8 cellular contexts compared by ENCODE assay signal in the genomic region with DNA sequence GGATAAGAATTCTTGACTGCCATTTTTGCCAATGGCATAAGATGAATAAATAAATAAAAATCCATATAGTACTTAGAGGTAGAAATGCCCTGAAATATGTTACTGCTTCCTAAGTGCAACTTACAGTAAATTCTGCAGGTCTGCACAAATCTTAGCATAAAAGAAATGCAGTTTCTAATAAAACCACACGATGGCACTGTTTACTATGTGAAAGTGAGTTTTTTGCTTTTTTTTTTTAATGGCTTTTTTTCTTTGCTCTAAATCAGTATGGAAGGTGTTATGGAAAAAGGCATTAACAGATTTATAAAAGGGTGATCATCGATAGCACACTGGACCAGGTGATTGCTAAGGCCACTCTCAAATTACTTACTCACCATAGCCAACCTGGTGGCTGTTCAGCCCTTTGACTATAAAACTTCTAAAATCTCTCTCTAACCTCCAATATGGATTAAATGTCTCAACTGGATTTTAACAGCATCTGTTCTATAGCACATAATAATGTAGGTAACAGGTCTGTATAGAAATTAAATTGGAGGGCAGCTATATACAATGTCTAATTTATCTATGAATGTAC. TPM values are rescaled to one million over a fixed set of nuclear protein-coding genes. Genes with fewer than 3 reads are reported as not detected.
DNase-seq lines count a peak whose midpoint lies in the region; ATAC-seq, FAIRE-seq and TF ChIP-seq lines count a peak whose summit lies in the region.

No MANE protein-coding gene starts in this region.

- no peaks in the 10 kb centered on the region for H3F3A ChIP-seq in Loucy (ENCODE audit: low read depth)

- H3K9me2 ChIP-seq in Loucy (replicated peaks; ENCODE audit: low read depth, low read length): no peaks in the 10 kb centered on the region

- H4K20me1 ChIP-seq in Loucy (ENCODE audit: insufficient read depth, low read length, poor library complexity, severe bottlenecking): no peaks in the 10 kb centered on the region

- TF ChIP-seq CTCF in Loucy (conservative IDR thresholded peaks at IDR 0.05; ENCODE audit: low read length) (peak; percentile 87), gastroesophageal sphincter (IDR thresholded peaks at IDR 0.05) (peak; percentile 46 to 72 (median 52))

- H3K27me3 ChIP-seq in Loucy (ENCODE audit: insufficient read depth, low read length, poor library complexity, severe bottlenecking): no peaks in the 10 kb centered on the region
- H3K27me3 ChIP-seq in gastroesophageal sphincter: no peaks in the 10 kb centered on the region

- TF ChIP-seq POLR2A in gastroesophageal sphincter (IDR thresholded peaks at IDR 0.05): no peak

- no peak overlapping the region for H3K27ac ChIP-seq in gastroesophageal sphincter

- no peaks in the 10 kb centered on the region for H3K9me3 ChIP-seq in Loucy (ENCODE audit: insufficient read depth, low read depth, low read length)
- H3K9me3 ChIP-seq in gastroesophageal sphincter: no peaks in the 10 kb centered on the region

- H3K9ac ChIP-seq in Loucy (ENCODE audit: low read depth, low read length, poor library complexity, severe bottlenecking): no peak overlapping the region

- ATAC-seq in gastroesophageal sphincter (no peak), GM18858 (IDR thresholded peaks at IDR 0.05; ENCODE audit: unreplicated experiment) (no peak)

- FAIRE-seq in TTC549 (lab: Jason Lieb, UNC): peak; percentile 83

- H3K79me2 ChIP-seq in Loucy (ENCODE audit: insufficient read depth, low read length): no peaks in the 10 kb centered on the region

- no peaks in the 10 kb centered on the region for H3K36me3 ChIP-seq in Loucy (ENCODE audit: insufficient read depth, low read length)
- H3K36me3 ChIP-seq in gastroesophageal sphincter: peaks cover 0 to 56% of the 10 kb centered on the region in 2 donors

- TF ChIP-seq EP300 in gastroesophageal sphincter (IDR thresholded peaks at IDR 0.05): no peak

- H3K4me3 ChIP-seq in Loucy (ENCODE audit: low read length, poor library complexity, severe bottlenecking) (no peak overlapping the region), gastroesophageal sphincter (no peak overlapping the region)

- H3K4me1 ChIP-seq in Loucy (ENCODE audit: insufficient read depth, low read length, poor library complexity, severe bottlenecking): no peaks in the 10 kb centered on the region
- no peaks in the 10 kb centered on the region for H3K4me1 ChIP-seq in gastroesophageal sphincter

- no peak overlapping the region for H2AFZ ChIP-seq in Loucy (ENCODE audit: low read length)

- WGBS in gastroesophageal sphincter (ENCODE audit: low coverage in 1 of 2), 2 donors: 13 to 14% methylated on average over 2 of the region's 2 CpGs

- no peak overlapping the region for H3K4me2 ChIP-seq in Loucy (ENCODE audit: low read depth, low read length, poor library complexity, severe bottlenecking)

- DNase-seq in ELR (ENCODE audit: low read depth) (peak; percentile 65), superior temporal gyrus (ENCODE audit: extremely low spot score) (peak; percentile 79), hepatic stellate cell (ENCODE audit: low spot score) (no peak)
- DNase-seq in activated CD8-positive, alpha-beta memory T cell treated with anti-CD3 and anti-CD28 coated beads, Interleukin-2, amount 50 U/mL, for 48 hours: no peak

RNA-seq across cellular contexts. Expression of a gene that starts 45.8 kb away (rescaled TPM):
- 10 to 100 TPM; 16.7 to 35.9 (median 27.0) TPM for total RNA-seq in gastroesophageal sphincter

Comparison
In these comparisons a context has a peak if more than half of its experiments do, and no peak if none do; other contexts are left out.
1. DNase-seq: peak in ELR (single experiment) and superior temporal gyrus (single experiment); none in activated CD8-positive, alpha-beta memory T cell treated with anti-CD3 and anti-CD28 coated beads, Interleukin-2, amount 50 U/mL, for 48 hours (single experiment) and hepatic stellate cell (single experiment).